Comparison of ENCODE assay signal across 1 cellular context in the genomic region with DNA sequence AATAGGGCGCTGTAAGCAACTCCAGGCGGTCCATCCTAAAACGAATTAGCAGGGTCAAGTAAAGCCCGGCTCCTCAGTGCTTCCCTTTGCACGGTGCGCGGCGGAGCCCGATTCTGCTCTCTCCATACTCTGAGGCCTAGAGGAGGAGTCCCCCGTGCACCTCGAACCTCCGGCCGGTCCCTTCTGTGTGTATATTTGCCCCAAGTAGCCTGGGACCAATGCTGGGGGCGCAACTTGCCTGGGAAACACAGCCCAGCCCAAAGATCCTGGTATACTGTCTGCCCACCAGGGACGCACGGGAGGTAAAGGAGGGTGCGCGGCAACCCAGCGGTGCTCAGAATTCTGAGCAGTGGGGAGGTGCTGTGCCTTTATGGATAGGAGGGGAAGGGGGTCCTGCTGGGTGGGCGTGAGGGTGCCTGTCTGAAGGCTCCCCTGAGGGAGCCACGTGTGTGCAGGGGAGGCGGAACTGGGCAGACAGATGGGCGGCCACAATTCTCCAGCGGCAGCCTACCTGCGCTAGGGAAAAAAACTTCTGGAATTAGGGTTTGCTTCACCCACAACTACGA.
TF ChIP-seq lines count a peak whose summit lies in the region.

No MANE protein-coding gene starts in this region.

TF ChIP-seq in HepG2, 621 proteins besides CTCF, POLR2A, EP300 and RAD21:
- no peak for TF ChIP-seq RNF2 (conservative IDR thresholded peaks at IDR 0.05; ENCODE audit: low read depth)
- no peak for TF ChIP-seq ZNF160 (CRISPR knock-in tag; IDR thresholded peaks at IDR 0.05)
- TF ChIP-seq PTBP1 (IDR thresholded peaks at IDR 0.05; ENCODE audit: low read depth, low read length, poor library complexity, severe bottlenecking), result no peak
- 0 out of 2 replicates have a peak, but pooled peaks have one; percentile 12 for TF ChIP-seq MTF2 (CRISPR knock-in tag; IDR thresholded peaks at IDR 0.05; ENCODE audit: borderline replicate concordance)
- no peak for TF ChIP-seq RFX1 (IDR thresholded peaks at IDR 0.05)
- TF ChIP-seq HOXA9 (CRISPR knock-in tag; IDR thresholded peaks at IDR 0.05; ENCODE audit: borderline replicate concordance), result no peak
- no peak for TF ChIP-seq ZNF296 (CRISPR knock-in tag; conservative IDR thresholded peaks at IDR 0.05)
- TF ChIP-seq MXI1 (IDR thresholded peaks at IDR 0.05; ENCODE audit: borderline replicate concordance, low read depth, low read length), result no peak
- no peak for TF ChIP-seq CHD4 (IDR thresholded peaks at IDR 0.05; ENCODE audit: borderline replicate concordance, low read length)
- TF ChIP-seq ZZZ3 (CRISPR knock-in tag; IDR thresholded peaks at IDR 0.05; ENCODE audit: borderline replicate concordance), result no peak
- no peak for TF ChIP-seq FOXK1 (CRISPR knock-in tag; IDR thresholded peaks at IDR 0.05; ENCODE audit: borderline replicate concordance, low read depth)
- no peak for TF ChIP-seq SNAI1 (CRISPR knock-in tag; IDR thresholded peaks at IDR 0.05; ENCODE audit: borderline replicate concordance)
- TF ChIP-seq, protein P1, sequence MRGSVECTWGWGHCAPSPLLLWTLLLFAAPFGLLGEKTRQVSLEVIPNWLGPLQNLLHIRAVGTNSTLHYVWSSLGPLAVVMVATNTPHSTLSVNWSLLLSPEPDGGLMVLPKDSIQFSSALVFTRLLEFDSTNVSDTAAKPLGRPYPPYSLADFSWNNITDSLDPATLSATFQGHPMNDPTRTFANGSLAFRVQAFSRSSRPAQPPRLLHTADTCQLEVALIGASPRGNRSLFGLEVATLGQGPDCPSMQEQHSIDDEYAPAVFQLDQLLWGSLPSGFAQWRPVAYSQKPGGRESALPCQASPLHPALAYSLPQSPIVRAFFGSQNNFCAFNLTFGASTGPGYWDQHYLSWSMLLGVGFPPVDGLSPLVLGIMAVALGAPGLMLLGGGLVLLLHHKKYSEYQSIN (CRISPR knock-in tag; IDR thresholded peaks at IDR 0.05; ENCODE audit: borderline replicate concordance), result no peak
- no peak for TF ChIP-seq SMARCE1 (IDR thresholded peaks at IDR 0.05; ENCODE audit: borderline replicate concordance)
- 0 out of 2 replicates have a peak, but pooled peaks have one; percentile 37 for TF ChIP-seq EZH2 (conservative IDR thresholded peaks at IDR 0.05; ENCODE audit: low read depth, low read length)
- no peak for TF ChIP-seq RAD51 (IDR thresholded peaks at IDR 0.05; ENCODE audit: borderline replicate concordance)
